In genomic region chr1:154183045-154183968, GRCh38 we compare ENCODE assay signal across 8 cellular contexts. TPM values are rescaled to one million over a fixed set of nuclear protein-coding genes. Genes with fewer than 3 reads are reported as not detected.
DNase-seq lines count a peak whose midpoint lies in the region; ATAC-seq and TF ChIP-seq lines count a peak whose summit lies in the region.

No MANE protein-coding gene starts in this region.

- peaks cover 49% of the 10 kb centered on the region for H3K4me1 Mint-ChIP-seq in activated CD4-positive, alpha-beta T cell treated with anti-CD3 and anti-CD28 coated beads, Interleukin-2, amount 10 ng/mL, durations not matched to agents 24 days and 14 days

- peak; percentile 37 for ATAC-seq in HG03457 (IDR thresholded peaks at IDR 0.05; ENCODE audit: unreplicated experiment)
- peak; percentile 83 for ATAC-seq in left colon

- no peak for TF ChIP-seq CTCF in BJ (IDR thresholded peaks at IDR 0.05; ENCODE audit: insufficient read depth, low read depth, low read length)
- TF ChIP-seq CTCF in coronary artery (IDR thresholded peaks at IDR 0.05): no peak

- H3K27ac ChIP-seq in coronary artery: peak overlapping the region; percentile 78 to 96

- H3K36me3 ChIP-seq in BJ (ENCODE audit: control insufficient read depth, insufficient read depth, low read length): no peaks in the 10 kb centered on the region

- H3K9me3 Mint-ChIP-seq in activated CD4-positive, alpha-beta T cell treated with anti-CD3 and anti-CD28 coated beads, Interleukin-2, amount 10 ng/mL, durations not matched to agents 24 days and 14 days: no peaks in the 10 kb centered on the region

- H3K36me3 Mint-ChIP-seq in activated CD4-positive, alpha-beta T cell treated with anti-CD3 and anti-CD28 coated beads, Interleukin-2, amount 10 ng/mL, durations not matched to agents 24 days and 14 days (ENCODE audit: low read depth): peaks cover 41% of the 10 kb centered on the region

- POLR2A ChIA-PET in BJ (lab: Charles Lee): no interaction called here

- peak overlapping the region; percentile 99 for H3K4me3 ChIP-seq in BJ (ENCODE audit: low read depth, low read length)
- H3K4me3 ChIP-seq in coronary artery: peak overlapping the region; percentile 97

- H3K27ac Mint-ChIP-seq in activated CD4-positive, alpha-beta T cell treated with anti-CD3 and anti-CD28 coated beads, Interleukin-2, amount 10 ng/mL, durations not matched to agents 24 days and 14 days: peak overlapping the region; percentile 100

- no peaks in the 10 kb centered on the region; the same call in 1 of the 2 replicates for H3K27me3 ChIP-seq in BJ (ENCODE audit: control insufficient read depth, insufficient read depth, low read length)

- CTCF ChIA-PET in BJ (lab: Yijun Ruan, JAX): interaction anchor here (0.8 to 1.2 kb wide), 2 partner anchors 10 to 16 kb away, joined by 3 to 5 read pairs; no protein-coding TSS in a partner anchor

- peaks cover 4% of the 10 kb centered on the region for H3K27me3 Mint-ChIP-seq in activated CD4-positive, alpha-beta T cell treated with anti-CD3 and anti-CD28 coated beads, Interleukin-2, amount 10 ng/mL, durations not matched to agents 24 days and 14 days

- DNase-seq in BJ (ENCODE audit: low read depth): peak; percentile 71
- peak; percentile 94 for DNase-seq in GM19240 (ENCODE audit: insufficient read length, low spot score)
- peak; percentile 99 to 100 for DNase-seq in NCI-H526 (lab: John Stamatoyannopoulos, UW)
- DNase-seq in activated CD4-positive, alpha-beta T cell treated with anti-CD3 and anti-CD28 coated beads, Interleukin-2, amount 10 ng/mL, durations not matched to agents 24 days and 14 days: peak; percentile 99
- peak; percentile 97 for DNase-seq in coronary artery (ENCODE audit: low spot score)
- peak; percentile 97 to 98 for DNase-seq in left colon
- peak; percentile 86 to 90 for DNase-seq in stimulated activated CD4-positive, alpha-beta T cell treated with anti-CD3 and anti-CD28 coated beads, Interleukin-1b, Interleukin-23, amount 100 ng/mL, for 4 hours (ENCODE audit: low read depth in 2 of 2)

- intact Hi-C loops in activated CD4-positive, alpha-beta T cell treated with anti-CD3 and anti-CD28 coated beads, Interleukin-2, amount 10 ng/mL, durations not matched to agents 24 days and 14 days (cut with micrococcal nuclease): loop anchor here (2.0 to 5.0 kb wide), 3 partner anchors 143 to 261 kb away; partner anchors contain the start of genes GATAD2B and RPS27
- intact Hi-C loops in left colon (cut with DNase I, micrococcal nuclease): no loop called here

- peak overlapping the region; percentile 99 for H3K4me3 Mint-ChIP-seq in activated CD4-positive, alpha-beta T cell treated with anti-CD3 and anti-CD28 coated beads, Interleukin-2, amount 10 ng/mL, durations not matched to agents 24 days and 14 days

RNA-seq across cellular contexts. Expression of gene TPM3, which starts 8.6 kb away (rescaled TPM):
- polyA plus RNA-seq in BJ (2011; rRNA removed): 275 and 376 TPM in 2 replicates
- 57.2 and 68.9 TPM in 2 replicates for polyA minus RNA-seq in BJ (2011; rRNA and poly(A)+ RNA removed)
- total RNA-seq in activated CD4-positive, alpha-beta T cell treated with anti-CD3 and anti-CD28 coated beads, Interleukin-2, amount 10 ng/mL, durations not matched to agents 24 days and 14 days: 633 and 635 TPM in 2 replicates
- 100 to 1,000 TPM; 490 to 491 TPM for total RNA-seq in left colon

RNA-seq across cellular contexts. Expression of gene CFAP141, which starts 22.8 kb away (rescaled TPM):
- polyA plus RNA-seq in BJ (2011; rRNA removed): not detected in 2 replicates
- not detected in 2 replicates for polyA minus RNA-seq in BJ (2011; rRNA and poly(A)+ RNA removed)
- total RNA-seq in activated CD4-positive, alpha-beta T cell treated with anti-CD3 and anti-CD28 coated beads, Interleukin-2, amount 10 ng/mL, durations not matched to agents 24 days and 14 days: not detected in 2 replicates
- total RNA-seq in left colon: not detected

RNA-seq across cellular contexts. Expression of gene NUP210L, which starts 28.4 kb away (rescaled TPM):
- polyA plus RNA-seq in BJ (2011; rRNA removed): not detected in 2 replicates
- polyA minus RNA-seq in BJ (2011; rRNA and poly(A)+ RNA removed): not detected in 2 replicates
- total RNA-seq in activated CD4-positive, alpha-beta T cell treated with anti-CD3 and anti-CD28 coated beads, Interleukin-2, amount 10 ng/mL, durations not matched to agents 24 days and 14 days: 0.02 TPM in 1 of 2 replicates, not detected in the other
- total RNA-seq in left colon: under 1 TPM in 1 of 2 donors, not detected in 1; 0.06 TPM

RNA-seq across cellular contexts. Expression of gene UBAP2L, which starts 37.4 kb away (rescaled TPM):
- polyA plus RNA-seq in BJ (2011; rRNA removed): 111 and 134 TPM in 2 replicates
- polyA minus RNA-seq in BJ (2011; rRNA and poly(A)+ RNA removed): 86.7 and 88.4 TPM in 2 replicates
- total RNA-seq in activated CD4-positive, alpha-beta T cell treated with anti-CD3 and anti-CD28 coated beads, Interleukin-2, amount 10 ng/mL, durations not matched to agents 24 days and 14 days: 277 and 281 TPM in 2 replicates
- 10 to 100 TPM; 78.5 to 90.2 TPM for total RNA-seq in left colon

Comparison
In these comparisons a context has a peak if more than half of its experiments do, and no peak if none do; other contexts are left out.
1. Peak in every context shown above with its lines: DNase-seq, ATAC-seq, H3K4me3 ChIP-seq and H3K27ac ChIP-seq.